In genomic region chr11:97398246-97398645, GRCh38 we compare ENCODE assay signal across 22 cellular contexts.
"Had no signal": no experiment of that assay in that cellular context is flagged by ENCODE, and none has a peak within 500 bp of the region (broad histone marks: within the 10 kb centered on the region; RNA-seq: fewer than 3 reads in every experiment).

No MANE protein-coding gene starts in this region.

- H3K4me3 ChIP-seq: gastrocnemius medialis, heart left ventricle, hepatocyte, mucosa of descending colon, neural progenitor cell, sigmoid colon, stomach, testis, tibial artery had no signal

- DNase-seq: cortex of kidney; effector memory CD8-positive, alpha-beta T cell; foreskin fibroblast; gastrocnemius medialis; heart left ventricle; kidney; mesenchymal stem cell; mucosa of descending colon; naive thymus-derived CD4-positive, alpha-beta T cell; right cardiac atrium; sigmoid colon; stimulated activated CD4-positive, alpha-beta T cell treated with anti-CD3 and anti-CD28 coated beads, Interleukin-2, amount 100 ng/mL, for 24 hours; stimulated activated CD4-positive, alpha-beta T cell treated with anti-CD3 and anti-CD28 coated beads, Interleukin-4, amount 100 ng/mL, for 24 hours; stimulated activated naive CD4-positive, alpha-beta T cell treated with Interleukin-2 at 50 U/mL for 16 hours; stomach; testis; tibial artery had no signal

- ATAC-seq: effector memory CD8-positive, alpha-beta T cell; esophagus mucosa; gastrocnemius medialis; heart left ventricle; left lobe of liver; mucosa of descending colon; naive thymus-derived CD4-positive, alpha-beta T cell; right cardiac atrium; stimulated activated effector memory CD8-positive, alpha-beta T cell treated with anti-CD3 and anti-CD28 coated beads, Interleukin-12 subunit alpha, Interleukin-12 subunit beta, amount 100 ng/mL, for 72 hours had no signal
